In genomic region chr1:196504224-196504623, GRCh38 we compare ENCODE assay signal across 2 cellular contexts.
A peak's percentile ranks its signal among the peaks of the same experiment; 100 is the strongest.
DNase-seq lines count a peak whose midpoint lies in the region; ATAC-seq, FAIRE-seq and TF ChIP-seq lines count a peak whose summit lies in the region.
"Not testable (repeated sequence)": the region's sequence is repeated elsewhere in the genome, so short reads cannot be mapped to it uniquely, and the experiment has no call there.

No MANE protein-coding gene starts in this region.

- H3K9ac ChIP-seq in K562 (ENCODE audit: insufficient read depth in 1 of 2, low read depth in 2 of 2, low read length in 2 of 2): not testable (repeated sequence)

- DNase-seq in K562 (ENCODE audit: extremely low read depth in 1 of 4, low spot score in 3 of 4): not testable (repeated sequence)

- in situ Hi-C loops in K562 (cut with MboI): not testable (repeated sequence)

- not testable (repeated sequence) for H3K27ac ChIP-seq in HEK293 (ENCODE audit: extremely low read depth, low read depth, low read length); K562 (ENCODE audit: extremely low read depth, low read depth, low read length)

- not testable (repeated sequence) for H3K4me2 ChIP-seq in K562 (ENCODE audit: insufficient read depth, low read length)

- not testable (repeated sequence) for H3K4me3 ChIP-seq in HEK293 (ENCODE audit: low read depth, low read length); K562

- CTCF ChIA-PET in HEK293 (lab: Yijun Ruan, JAX); K562 (lab: Yijun Ruan, JAX; ENCODE audit: low intra/inter-chr PET ratio): not testable (repeated sequence)

- not testable (repeated sequence) for TF ChIP-seq EP300 in K562 (IDR thresholded peaks at IDR 0.05; ENCODE audit: low read length)

- not testable (repeated sequence) for H3K27me3 ChIP-seq in K562 (ENCODE audit: control insufficient read depth in 2 of 2, insufficient read depth in 2 of 2, low read length in 2 of 2)

- not testable (repeated sequence) for TF ChIP-seq CTCF in HEK293 (tag by site-specific recombination; IDR thresholded peaks at IDR 0.05); K562 (IDR thresholded peaks at IDR 0.05 in 2 of 3, conservative IDR thresholded peaks at IDR 0.05 in 1 of 3; ENCODE audit: insufficient read depth in 2 of 3, low read depth in 1 of 3, low read length in 3 of 3)

- H3K9me3 ChIP-seq in HEK293 (ENCODE audit: control insufficient read depth, insufficient read depth, low read depth, low read length); K562 (replicated peaks; ENCODE audit: control insufficient read depth, insufficient read depth, low read depth, low read length): not testable (repeated sequence)

- not testable (repeated sequence) for H4K20me1 ChIP-seq in K562 (replicated peaks; ENCODE audit: control insufficient read depth, insufficient read depth, low read length)

- H3K4me1 ChIP-seq in HEK293 (ENCODE audit: control insufficient read depth, insufficient read depth, low read length); K562 (replicated peaks in 1 of 2; ENCODE audit: control insufficient read depth in 2 of 2, insufficient read depth in 2 of 2, low read length in 2 of 2): not testable (repeated sequence)

- TF ChIP-seq RAD21 in K562 (CRISPR knock-in tag; conservative IDR thresholded peaks at IDR 0.05 in 1 of 2, IDR thresholded peaks at IDR 0.05 in 1 of 2): not testable (repeated sequence)

- not testable (repeated sequence) for FAIRE-seq in K562 (lab: Jason Lieb, UNC)

- H3K36me3 ChIP-seq in HEK293 (ENCODE audit: control insufficient read depth in 2 of 2, insufficient read depth in 1 of 2, low read length in 2 of 2); K562 (ENCODE audit: control insufficient read depth, insufficient read depth, low read length): not testable (repeated sequence)

- not testable (repeated sequence) for BruUV-seq in K562 (replicated peaks; lab: Mats Ljungman, UMichigan)

- not testable (repeated sequence) for TF ChIP-seq POLR2A in K562 (conservative IDR thresholded peaks at IDR 0.05)

- not testable (repeated sequence) for H3K9me1 ChIP-seq in K562 (ENCODE audit: control insufficient read depth, insufficient read depth, low read length)

- not testable (repeated sequence) for H3K79me2 ChIP-seq in K562 (ENCODE audit: control insufficient read depth, insufficient read depth, low read length)

- intact Hi-C loops in K562 (cut with micrococcal nuclease): not testable (repeated sequence)

- WGBS in K562 (ENCODE audit: insufficient coverage, low coverage, missing lambda C conversion rate): no CpG with 5 or more reads among the region's 1 CpG

- POLR2A ChIA-PET in HEK293 (lab: Yijun Ruan, JAX); K562 (lab: Yijun Ruan, JAX): not testable (repeated sequence)

- ATAC-seq in K562: not testable (repeated sequence)

- not testable (repeated sequence) for H2AFZ ChIP-seq in K562 (ENCODE audit: low read depth, low read length)

TF ChIP-seq in HEK293, 187 proteins besides CTCF, POLR2A, EP300 and RAD21:
- TF ChIP-seq ZNF146 (tag by site-specific recombination; IDR thresholded peaks at IDR 0.05): peak; percentile 63

TF ChIP-seq in K562, 482 proteins besides CTCF, POLR2A, EP300 and RAD21:
- TF ChIP-seq NFIC (IDR thresholded peaks at IDR 0.05) (peak; percentile 68), BCOR (IDR thresholded peaks at IDR 0.05) (peak; percentile 56; the same call in 1 of the 2 replicates)
